ENCODE assay signal across 10 cellular contexts in the genomic region with DNA sequence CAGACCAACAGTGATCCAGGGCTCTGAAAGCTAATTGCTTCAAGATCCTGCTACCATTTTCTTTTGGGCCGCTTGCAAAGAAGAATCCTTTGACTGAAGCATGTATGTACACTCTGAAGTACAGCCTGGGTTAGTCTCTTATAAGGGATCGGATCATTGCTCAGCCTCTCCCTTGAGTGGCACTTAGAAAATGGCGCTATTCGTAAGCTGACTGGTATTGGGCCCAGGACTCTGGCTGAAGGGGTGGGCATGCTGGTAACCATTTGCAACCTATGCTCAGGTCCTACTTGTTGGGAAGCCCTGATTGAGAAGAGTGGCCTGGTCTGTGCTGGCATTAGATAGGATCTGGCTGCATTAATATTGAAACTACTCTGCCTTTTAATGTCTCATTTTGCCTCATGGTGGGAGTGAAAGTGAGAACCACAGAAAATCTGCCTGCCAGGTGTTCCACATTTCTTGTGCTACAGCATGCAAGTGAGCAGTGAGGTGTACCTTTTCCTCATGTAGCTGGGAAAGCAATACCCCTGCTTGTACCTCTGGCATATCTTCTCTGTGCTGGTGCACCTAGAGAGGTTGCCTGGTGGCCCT. TPM values are rescaled to one million over a fixed set of nuclear protein-coding genes. Genes with fewer than 3 reads are reported as not detected.
DNase-seq lines count a peak whose midpoint lies in the region; ATAC-seq and TF ChIP-seq lines count a peak whose summit lies in the region.
"Had no signal": no experiment of that assay in that cellular context is flagged by ENCODE, and none has a peak within 500 bp of the region (broad histone marks: within the 10 kb centered on the region; RNA-seq: fewer than 3 reads in every experiment).

No MANE protein-coding gene starts in this region.

- no peak for TF ChIP-seq CTCF in right lobe of liver (IDR thresholded peaks at IDR 0.05)

- peak; percentile 43 to 54 for DNase-seq in activated T-cell treated with anti-CD3 and anti-CD28 coated beads, Interleukin-2, amount 50 U/mL, for 48 hours
- DNase-seq in UCSD-AML1 (lab: John Stamatoyannopoulos, UW; ENCODE audit: unreplicated experiment) (no peak), right lobe of liver (no peak), NCI-H2196 treated with DMSO at 0.1 percent for 48 hours (lab: John Stamatoyannopoulos, UW; ENCODE audit: unreplicated experiment) (no peak), mucosa of gallbladder (ENCODE audit: low spot score) (no peak)
- DNase-seq: activated CD4-positive, alpha-beta T cell treated with anti-CD3 and anti-CD28 coated beads for 1 hour had no signal

- TF ChIP-seq POLR2A in right lobe of liver (IDR thresholded peaks at IDR 0.05), result no peak

- no peaks in the 10 kb centered on the region for H3K27me3 ChIP-seq in right lobe of liver

- ATAC-seq in GM18508 (IDR thresholded peaks at IDR 0.05; ENCODE audit: insufficient read depth, unreplicated experiment) (peak; percentile 75), GM19463 (IDR thresholded peaks at IDR 0.05; ENCODE audit: unreplicated experiment) (peak; percentile 73), HG03103 (IDR thresholded peaks at IDR 0.05; ENCODE audit: low read depth, unreplicated experiment) (peak; percentile 62), right lobe of liver (no peak)

- intact Hi-C loops in right lobe of liver (cut with DNase I), result no loop called here

- no peak overlapping the region for H3K4me3 ChIP-seq in right lobe of liver
- H3K4me3 ChIP-seq: thoracic aorta had no signal

- WGBS in right lobe of liver (ENCODE audit: insufficient coverage, low coverage, low lambda C conversion rate, missing lambda C conversion rate), result 89% methylated on average over 2 of the region's 4 CpGs

- H3K4me1 ChIP-seq in right lobe of liver, result peaks cover 0 to 17% (median 5%) of the 10 kb centered on the region in 4 donors

- H3K9me3 ChIP-seq in right lobe of liver, result no peaks in the 10 kb centered on the region
- H3K9me3 ChIP-seq: thoracic aorta had no signal

- no peaks in the 10 kb centered on the region for H3K36me3 ChIP-seq in right lobe of liver
- H3K36me3 ChIP-seq: thoracic aorta had no signal

- H3K27ac ChIP-seq in right lobe of liver, result no peak overlapping the region
- H3K27ac ChIP-seq: thoracic aorta had no signal

RNA-seq across cellular contexts. Expression of gene MGAT5, which starts 0.7 kb away (rescaled TPM):
- total RNA-seq in right lobe of liver (10 to 100 TPM in 3 of 6 experiments, 1 to 10 TPM in 3; 4.5 to 16.0 (median 10.0) TPM), mucosa of gallbladder (152 TPM)

Comparison
In these comparisons a context has a peak if more than half of its experiments do, and no peak if none do; other contexts are left out.
1. ATAC-seq: peak in GM18508 (single experiment), GM19463 (single experiment) and HG03103 (single experiment); none in right lobe of liver (0 of 4).
2. DNase-seq: peak in activated T-cell treated with anti-CD3 and anti-CD28 coated beads, Interleukin-2, amount 50 U/mL, for 48 hours (2 of 2); none in UCSD-AML1 (single experiment), right lobe of liver (0 of 3), NCI-H2196 treated with DMSO at 0.1 percent for 48 hours (single experiment) and mucosa of gallbladder (single experiment).